7 cellular contexts compared by ENCODE assay signal in the genomic region with DNA sequence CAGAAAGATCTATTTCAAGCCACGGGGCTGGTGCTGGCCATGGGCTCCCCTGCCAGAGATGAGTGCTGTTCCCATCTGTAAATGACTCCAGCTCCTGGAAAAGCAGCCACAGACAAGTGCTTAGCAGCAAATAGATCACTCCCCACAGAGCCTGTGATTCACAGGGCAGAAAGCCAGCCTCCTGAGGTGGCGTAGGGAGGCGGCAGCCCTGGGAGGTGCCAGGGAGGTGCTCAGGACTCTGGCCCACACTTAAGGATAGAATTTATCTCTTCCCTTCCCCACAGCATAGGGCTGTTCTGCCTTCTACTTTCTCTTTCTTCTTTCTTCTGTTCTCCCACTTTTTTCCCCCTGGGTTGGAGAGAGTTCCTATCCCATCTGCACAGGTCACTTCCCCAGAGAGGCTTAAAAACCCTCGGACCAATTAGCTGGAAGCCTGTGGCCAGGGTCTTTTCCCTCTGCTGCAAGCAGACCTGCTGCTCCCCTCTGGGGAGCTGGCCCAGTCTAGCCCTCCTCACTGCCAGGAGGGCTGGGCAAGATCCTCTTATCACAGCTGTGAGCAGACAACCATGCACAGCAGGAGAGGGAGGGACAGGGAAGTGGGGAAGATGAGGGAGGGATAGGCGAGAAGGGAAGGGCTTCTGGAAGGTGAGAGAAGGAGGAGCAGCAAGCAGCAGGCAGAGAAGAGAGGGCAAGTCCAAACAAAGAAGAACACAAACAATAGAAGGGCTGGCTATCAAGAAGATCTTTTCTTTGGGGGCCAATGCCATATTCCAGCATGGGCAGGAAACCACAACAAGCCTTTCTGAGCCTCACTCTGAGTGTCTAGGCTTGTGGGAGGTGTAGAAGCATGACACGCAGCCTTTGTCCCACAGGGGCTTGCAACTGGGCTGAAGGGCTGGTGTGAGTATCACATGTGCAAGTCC. TPM values are rescaled to one million over a fixed set of nuclear protein-coding genes. Genes with fewer than 3 reads are reported as not detected.
A peak's percentile ranks its signal among the peaks of the same experiment; 100 is the strongest.
DNase-seq lines count a peak whose midpoint lies in the region; ATAC-seq and FAIRE-seq lines count a peak whose summit lies in the region.

No MANE protein-coding gene starts in this region.

- POLR2A ChIA-PET in activated CD4-positive, alpha-beta T cell treated with anti-CD3 and anti-CD28 coated beads for 36 hours (lab: Charles Lee): no interaction called here

- intact Hi-C loops in activated CD4-positive, alpha-beta T cell treated with anti-CD3 and anti-CD28 coated beads for 36 hours (cut with DNase I, micrococcal nuclease): no loop called here

- peaks cover 5% of the 10 kb centered on the region for H3K27me3 Mint-ChIP-seq in activated CD4-positive, alpha-beta T cell treated with anti-CD3 and anti-CD28 coated beads for 36 hours

- H3K36me3 Mint-ChIP-seq in activated CD4-positive, alpha-beta T cell treated with anti-CD3 and anti-CD28 coated beads for 36 hours (ENCODE audit: low read depth): no peaks in the 10 kb centered on the region

- DNase-seq in NCI-H1105 (lab: John Stamatoyannopoulos, UW) (peak; percentile 40), left kidney (ENCODE audit: low read depth, low spot score) (peak; percentile 63), urothelium cell line (ENCODE audit: low spot score) (peak; percentile 35)
- DNase-seq in effector CD4-positive, alpha-beta T cell: no peak
- DNase-seq in activated CD4-positive, alpha-beta T cell treated with anti-CD3 and anti-CD28 coated beads for 36 hours: no peak

- no peak overlapping the region for H3K4me3 Mint-ChIP-seq in activated CD4-positive, alpha-beta T cell treated with anti-CD3 and anti-CD28 coated beads for 36 hours

- no peak for FAIRE-seq in urothelium cell line (lab: Jason Lieb, UNC)

- H3K9me3 Mint-ChIP-seq in activated CD4-positive, alpha-beta T cell treated with anti-CD3 and anti-CD28 coated beads for 36 hours (ENCODE audit: low read depth): no peaks in the 10 kb centered on the region

- no peak overlapping the region for H3K27ac Mint-ChIP-seq in activated CD4-positive, alpha-beta T cell treated with anti-CD3 and anti-CD28 coated beads for 36 hours

- CTCF ChIA-PET in activated CD4-positive, alpha-beta T cell treated with anti-CD3 and anti-CD28 coated beads for 36 hours (lab: Charles Lee): interaction anchor here (0.9 kb wide), 1 partner anchor 742 kb away, joined by 3 read pairs; no protein-coding TSS in a partner anchor

- no peak for ATAC-seq in GM21737 (IDR thresholded peaks at IDR 0.05; ENCODE audit: unreplicated experiment)
- no peak for ATAC-seq in activated CD4-positive, alpha-beta T cell treated with anti-CD3 and anti-CD28 coated beads for 36 hours

- H3K27ac ChIP-seq in angular gyrus (ENCODE audit: low read depth, low read length): peak overlapping the region; percentile 65

- H3K4me1 Mint-ChIP-seq in activated CD4-positive, alpha-beta T cell treated with anti-CD3 and anti-CD28 coated beads for 36 hours: no peaks in the 10 kb centered on the region

RNA-seq across cellular contexts. Expression of a gene that starts 41.0 kb away (rescaled TPM):
- not detected for total RNA-seq in activated CD4-positive, alpha-beta T cell treated with anti-CD3 and anti-CD28 coated beads for 36 hours

Comparison
In these comparisons a context has a peak if more than half of its experiments do, and no peak if none do; other contexts are left out.
1. DNase-seq: peak in NCI-H1105 (single experiment), left kidney (single experiment) and urothelium cell line (single experiment); none in effector CD4-positive, alpha-beta T cell (single experiment) and activated CD4-positive, alpha-beta T cell treated with anti-CD3 and anti-CD28 coated beads for 36 hours (single experiment).